Comparison of ENCODE assay signal across 7 cellular contexts in genomic region chr20:7454047-7454446, GRCh38.
"Had no signal": no experiment of that assay in that cellular context is flagged by ENCODE, and none has a peak within 500 bp of the region (broad histone marks: within the 10 kb centered on the region; RNA-seq: fewer than 3 reads in every experiment).

No MANE protein-coding gene starts in this region.

- H3K4me3 ChIP-seq: K562 had no signal

- H3K27me3 Mint-ChIP-seq: IgD-negative memory B cell had no signal

- H3K4me1 Mint-ChIP-seq: IgD-negative memory B cell had no signal

- FAIRE-seq: HTR-8/SVneo, K562 had no signal

- H3K27ac Mint-ChIP-seq: IgD-negative memory B cell had no signal

- DNase-seq: IMR-90, KBM-7, KG1 had no signal

- H3K4me3 Mint-ChIP-seq: IgD-negative memory B cell had no signal

- H3K27ac ChIP-seq: HL-60 had no signal

- H3K36me3 Mint-ChIP-seq: IgD-negative memory B cell had no signal

- ATAC-seq: K562 had no signal
